1 cellular context compared by ENCODE assay signal in the genomic region with DNA sequence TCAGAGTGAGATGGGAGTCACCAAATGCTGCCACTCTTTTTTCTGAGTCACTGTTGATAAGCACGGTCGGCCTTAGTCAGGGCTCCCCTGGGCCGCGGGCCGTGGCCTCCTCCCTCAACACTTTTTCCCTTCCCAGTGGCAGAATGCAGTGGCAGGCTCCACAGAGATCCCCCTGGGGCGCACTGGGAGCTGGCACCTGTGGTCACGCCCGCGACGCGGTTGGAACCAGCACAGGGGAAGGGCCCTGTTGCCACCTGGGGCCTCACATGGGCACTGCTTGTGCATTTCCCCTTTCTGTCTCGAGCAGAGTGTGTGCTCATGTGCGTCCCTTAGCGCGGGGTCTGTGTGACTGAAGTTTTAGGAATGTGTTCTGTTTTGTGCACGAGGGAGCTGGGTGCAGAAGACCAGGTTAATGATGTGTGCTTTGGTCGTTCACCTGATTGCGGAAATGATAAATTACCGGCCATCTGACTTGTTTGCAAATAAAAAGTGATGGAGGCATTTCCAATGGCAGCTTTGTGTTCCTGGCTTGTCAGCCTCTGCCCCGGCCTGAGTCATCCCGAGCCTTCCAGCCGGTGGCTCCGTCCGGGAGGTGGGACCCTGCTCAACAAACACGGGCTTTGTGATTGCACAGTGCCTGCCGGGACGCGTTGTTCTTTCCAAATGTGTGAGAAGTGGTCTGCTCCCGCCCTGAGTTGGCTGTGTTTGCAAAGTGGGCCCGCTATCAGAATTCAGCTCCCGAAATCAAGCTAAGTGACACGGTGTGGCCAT.
TF ChIP-seq lines count a peak whose summit lies in the region.

No MANE protein-coding gene starts in this region.

TF ChIP-seq in HepG2, 621 proteins besides CTCF, POLR2A, EP300 and RAD21 (continued from another document and continues in another):
- TF ChIP-seq, protein P1, sequence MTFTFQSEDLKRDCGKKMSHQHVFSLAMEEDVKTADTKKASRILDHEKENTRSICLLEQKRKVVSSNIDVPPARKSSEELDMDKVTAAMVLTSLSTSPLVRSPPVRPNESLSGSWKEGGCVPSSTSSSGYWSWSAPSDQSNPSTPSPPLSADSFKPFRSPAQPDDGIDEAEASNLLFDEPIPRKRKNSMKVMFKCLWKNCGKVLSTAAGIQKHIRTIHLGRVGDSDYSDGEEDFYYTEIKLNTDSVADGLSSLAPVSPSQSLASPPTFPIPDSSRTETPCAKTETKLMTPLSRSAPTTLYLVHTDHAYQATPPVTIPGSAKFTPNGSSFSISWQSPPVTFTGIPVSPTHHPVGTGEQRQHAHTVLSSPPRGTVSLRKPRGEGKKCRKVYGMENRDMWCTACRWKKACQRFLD (CRISPR knock-in tag; IDR thresholded peaks at IDR 0.05; ENCODE audit: borderline replicate concordance) = 0 out of 2 replicates have a peak, but pooled peaks have one; percentile 62
- no peak for TF ChIP-seq MAZ (IDR thresholded peaks at IDR 0.05; ENCODE audit: borderline replicate concordance, low read depth, low read length)
- peak; percentile 35; the same call in 1 of the 2 replicates for TF ChIP-seq MAZ (CRISPR knock-in tag; IDR thresholded peaks at IDR 0.05; ENCODE audit: low read depth)
- peak; percentile 66; the same call in 1 of the 2 replicates for TF ChIP-seq ETV5 (CRISPR knock-in tag; IDR thresholded peaks at IDR 0.05; ENCODE audit: borderline replicate concordance)
- peak; percentile 47; the same call in 1 of the 2 replicates for TF ChIP-seq ZNF350 (CRISPR knock-in tag; IDR thresholded peaks at IDR 0.05; ENCODE audit: borderline replicate concordance, low read depth)
- no peak for TF ChIP-seq PITX1 (CRISPR knock-in tag; IDR thresholded peaks at IDR 0.05)
- TF ChIP-seq, protein P2, sequence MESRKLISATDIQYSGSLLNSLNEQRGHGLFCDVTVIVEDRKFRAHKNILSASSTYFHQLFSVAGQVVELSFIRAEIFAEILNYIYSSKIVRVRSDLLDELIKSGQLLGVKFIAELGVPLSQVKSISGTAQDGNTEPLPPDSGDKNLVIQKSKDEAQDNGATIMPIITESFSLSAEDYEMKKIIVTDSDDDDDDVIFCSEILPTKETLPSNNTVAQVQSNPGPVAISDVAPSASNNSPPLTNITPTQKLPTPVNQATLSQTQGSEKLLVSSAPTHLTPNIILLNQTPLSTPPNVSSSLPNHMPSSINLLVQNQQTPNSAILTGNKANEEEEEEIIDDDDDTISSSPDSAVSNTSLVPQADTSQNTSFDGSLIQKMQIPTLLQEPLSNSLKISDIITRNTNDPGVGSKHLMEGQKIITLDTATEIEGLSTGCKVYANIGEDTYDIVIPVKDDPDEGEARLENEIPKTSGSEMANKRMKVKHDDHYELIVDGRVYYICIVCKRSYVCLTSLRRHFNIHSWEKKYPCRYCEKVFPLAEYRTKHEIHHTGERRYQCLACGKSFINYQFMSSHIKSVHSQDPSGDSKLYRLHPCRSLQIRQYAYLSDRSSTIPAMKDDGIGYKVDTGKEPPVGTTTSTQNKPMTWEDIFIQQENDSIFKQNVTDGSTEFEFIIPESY (CRISPR knock-in tag; IDR thresholded peaks at IDR 0.05) = 0 out of 2 replicates have a peak, but pooled peaks have one; percentile 8
- TF ChIP-seq, protein P3, sequence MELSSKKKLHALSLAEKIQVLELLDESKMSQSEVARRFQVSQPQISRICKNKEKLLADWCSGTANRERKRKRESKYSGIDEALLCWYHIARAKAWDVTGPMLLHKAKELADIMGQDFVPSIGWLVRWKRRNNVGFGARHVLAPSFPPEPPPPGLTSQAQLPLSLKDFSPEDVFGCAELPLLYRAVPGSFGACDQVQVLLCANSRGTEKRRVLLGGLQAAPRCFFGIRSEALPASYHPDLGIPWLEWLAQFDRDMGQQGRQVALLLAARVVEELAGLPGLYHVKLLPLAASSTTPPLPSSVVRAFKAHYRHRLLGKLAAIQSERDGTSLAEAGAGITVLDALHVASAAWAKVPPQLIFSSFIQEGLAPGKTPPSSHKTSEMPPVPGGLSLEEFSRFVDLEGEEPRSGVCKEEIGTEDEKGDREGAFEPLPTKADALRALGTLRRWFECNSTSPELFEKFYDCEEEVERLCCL (CRISPR knock-in tag; IDR thresholded peaks at IDR 0.05; ENCODE audit: borderline replicate concordance) = no peak
- TF ChIP-seq SOX6 (IDR thresholded peaks at IDR 0.05) = no peak
- peak; percentile 51 for TF ChIP-seq SOX6 (CRISPR knock-in tag; IDR thresholded peaks at IDR 0.05)
- peak; percentile 75; the same call in 1 of the 2 replicates for TF ChIP-seq ARID2 (CRISPR knock-in tag; IDR thresholded peaks at IDR 0.05; ENCODE audit: borderline replicate concordance)
- TF ChIP-seq ATF7-NPFF (CRISPR knock-in tag; IDR thresholded peaks at IDR 0.05; ENCODE audit: low read depth) = peak; percentile 42; the same call in 1 of the 2 replicates
- TF ChIP-seq JUNB (CRISPR knock-in tag; IDR thresholded peaks at IDR 0.05; ENCODE audit: borderline replicate concordance) = peak; percentile 78
- peak; percentile 66 for TF ChIP-seq SP5 (CRISPR knock-in tag; IDR thresholded peaks at IDR 0.05; ENCODE audit: borderline replicate concordance, low read depth)
- TF ChIP-seq, protein P4, sequence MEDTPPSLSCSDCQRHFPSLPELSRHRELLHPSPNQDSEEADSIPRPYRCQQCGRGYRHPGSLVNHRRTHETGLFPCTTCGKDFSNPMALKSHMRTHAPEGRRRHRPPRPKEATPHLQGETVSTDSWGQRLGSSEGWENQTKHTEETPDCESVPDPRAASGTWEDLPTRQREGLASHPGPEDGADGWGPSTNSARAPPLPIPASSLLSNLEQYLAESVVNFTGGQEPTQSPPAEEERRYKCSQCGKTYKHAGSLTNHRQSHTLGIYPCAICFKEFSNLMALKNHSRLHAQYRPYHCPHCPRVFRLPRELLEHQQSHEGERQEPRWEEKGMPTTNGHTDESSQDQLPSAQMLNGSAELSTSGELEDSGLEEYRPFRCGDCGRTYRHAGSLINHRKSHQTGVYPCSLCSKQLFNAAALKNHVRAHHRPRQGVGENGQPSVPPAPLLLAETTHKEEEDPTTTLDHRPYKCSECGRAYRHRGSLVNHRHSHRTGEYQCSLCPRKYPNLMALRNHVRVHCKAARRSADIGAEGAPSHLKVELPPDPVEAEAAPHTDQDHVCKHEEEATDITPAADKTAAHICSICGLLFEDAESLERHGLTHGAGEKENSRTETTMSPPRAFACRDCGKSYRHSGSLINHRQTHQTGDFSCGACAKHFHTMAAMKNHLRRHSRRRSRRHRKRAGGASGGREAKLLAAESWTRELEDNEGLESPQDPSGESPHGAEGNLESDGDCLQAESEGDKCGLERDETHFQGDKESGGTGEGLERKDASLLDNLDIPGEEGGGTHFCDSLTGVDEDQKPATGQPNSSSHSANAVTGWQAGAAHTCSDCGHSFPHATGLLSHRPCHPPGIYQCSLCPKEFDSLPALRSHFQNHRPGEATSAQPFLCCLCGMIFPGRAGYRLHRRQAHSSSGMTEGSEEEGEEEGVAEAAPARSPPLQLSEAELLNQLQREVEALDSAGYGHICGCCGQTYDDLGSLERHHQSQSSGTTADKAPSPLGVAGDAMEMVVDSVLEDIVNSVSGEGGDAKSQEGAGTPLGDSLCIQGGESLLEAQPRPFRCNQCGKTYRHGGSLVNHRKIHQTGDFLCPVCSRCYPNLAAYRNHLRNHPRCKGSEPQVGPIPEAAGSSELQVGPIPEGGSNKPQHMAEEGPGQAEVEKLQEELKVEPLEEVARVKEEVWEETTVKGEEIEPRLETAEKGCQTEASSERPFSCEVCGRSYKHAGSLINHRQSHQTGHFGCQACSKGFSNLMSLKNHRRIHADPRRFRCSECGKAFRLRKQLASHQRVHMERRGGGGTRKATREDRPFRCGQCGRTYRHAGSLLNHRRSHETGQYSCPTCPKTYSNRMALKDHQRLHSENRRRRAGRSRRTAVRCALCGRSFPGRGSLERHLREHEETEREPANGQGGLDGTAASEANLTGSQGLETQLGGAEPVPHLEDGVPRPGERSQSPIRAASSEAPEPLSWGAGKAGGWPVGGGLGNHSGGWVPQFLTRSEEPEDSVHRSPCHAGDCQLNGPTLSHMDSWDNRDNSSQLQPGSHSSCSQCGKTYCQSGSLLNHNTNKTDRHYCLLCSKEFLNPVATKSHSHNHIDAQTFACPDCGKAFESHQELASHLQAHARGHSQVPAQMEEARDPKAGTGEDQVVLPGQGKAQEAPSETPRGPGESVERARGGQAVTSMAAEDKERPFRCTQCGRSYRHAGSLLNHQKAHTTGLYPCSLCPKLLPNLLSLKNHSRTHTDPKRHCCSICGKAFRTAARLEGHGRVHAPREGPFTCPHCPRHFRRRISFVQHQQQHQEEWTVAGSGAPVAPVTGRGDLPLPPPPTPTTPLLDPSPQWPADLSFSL (CRISPR knock-in tag; IDR thresholded peaks at IDR 0.05) = peak; percentile 81
- TF ChIP-seq, protein P5, sequence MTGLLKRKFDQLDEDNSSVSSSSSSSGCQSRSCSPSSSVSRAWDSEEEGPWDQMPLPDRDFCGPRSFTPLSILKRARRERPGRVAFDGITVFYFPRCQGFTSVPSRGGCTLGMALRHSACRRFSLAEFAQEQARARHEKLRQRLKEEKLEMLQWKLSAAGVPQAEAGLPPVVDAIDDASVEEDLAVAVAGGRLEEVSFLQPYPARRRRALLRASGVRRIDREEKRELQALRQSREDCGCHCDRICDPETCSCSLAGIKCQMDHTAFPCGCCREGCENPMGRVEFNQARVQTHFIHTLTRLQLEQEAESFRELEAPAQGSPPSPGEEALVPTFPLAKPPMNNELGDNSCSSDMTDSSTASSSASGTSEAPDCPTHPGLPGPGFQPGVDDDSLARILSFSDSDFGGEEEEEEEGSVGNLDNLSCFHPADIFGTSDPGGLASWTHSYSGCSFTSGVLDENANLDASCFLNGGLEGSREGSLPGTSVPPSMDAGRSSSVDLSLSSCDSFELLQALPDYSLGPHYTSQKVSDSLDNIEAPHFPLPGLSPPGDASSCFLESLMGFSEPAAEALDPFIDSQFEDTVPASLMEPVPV (CRISPR knock-in tag; IDR thresholded peaks at IDR 0.05) = peak; percentile 44; the same call in 1 of the 2 replicates
- 0 out of 2 replicates have a peak, but pooled peaks have one; percentile 18 for TF ChIP-seq POLR2AphosphoS5 (IDR thresholded peaks at IDR 0.05; ENCODE audit: low read depth, low read length)
- TF ChIP-seq, protein P6, sequence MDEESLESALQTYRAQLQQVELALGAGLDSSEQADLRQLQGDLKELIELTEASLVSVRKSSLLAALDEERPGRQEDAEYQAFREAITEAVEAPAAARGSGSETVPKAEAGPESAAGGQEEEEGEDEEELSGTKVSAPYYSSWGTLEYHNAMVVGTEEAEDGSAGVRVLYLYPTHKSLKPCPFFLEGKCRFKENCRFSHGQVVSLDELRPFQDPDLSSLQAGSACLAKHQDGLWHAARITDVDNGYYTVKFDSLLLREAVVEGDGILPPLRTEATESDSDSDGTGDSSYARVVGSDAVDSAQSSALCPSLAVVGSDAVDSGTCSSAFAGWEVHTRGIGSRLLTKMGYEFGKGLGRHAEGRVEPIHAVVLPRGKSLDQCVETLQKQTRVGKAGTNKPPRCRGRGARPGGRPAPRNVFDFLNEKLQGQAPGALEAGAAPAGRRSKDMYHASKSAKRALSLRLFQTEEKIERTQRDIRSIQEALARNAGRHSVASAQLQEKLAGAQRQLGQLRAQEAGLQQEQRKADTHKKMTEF (CRISPR knock-in tag; IDR thresholded peaks at IDR 0.05) = peak; percentile 59; the same call in 1 of the 2 replicates
- peak; percentile 34; the same call in 1 of the 2 replicates for TF ChIP-seq KMT2A (CRISPR knock-in tag; IDR thresholded peaks at IDR 0.05)
- TF ChIP-seq ZNF326 (CRISPR knock-in tag; IDR thresholded peaks at IDR 0.05; ENCODE audit: borderline replicate concordance) = no peak
- TF ChIP-seq PTBP1 (IDR thresholded peaks at IDR 0.05; ENCODE audit: low read depth, low read length, poor library complexity, severe bottlenecking) = no peak
- no peak for TF ChIP-seq FOXO1 (CRISPR knock-in tag; IDR thresholded peaks at IDR 0.05)
- TF ChIP-seq, protein P7, sequence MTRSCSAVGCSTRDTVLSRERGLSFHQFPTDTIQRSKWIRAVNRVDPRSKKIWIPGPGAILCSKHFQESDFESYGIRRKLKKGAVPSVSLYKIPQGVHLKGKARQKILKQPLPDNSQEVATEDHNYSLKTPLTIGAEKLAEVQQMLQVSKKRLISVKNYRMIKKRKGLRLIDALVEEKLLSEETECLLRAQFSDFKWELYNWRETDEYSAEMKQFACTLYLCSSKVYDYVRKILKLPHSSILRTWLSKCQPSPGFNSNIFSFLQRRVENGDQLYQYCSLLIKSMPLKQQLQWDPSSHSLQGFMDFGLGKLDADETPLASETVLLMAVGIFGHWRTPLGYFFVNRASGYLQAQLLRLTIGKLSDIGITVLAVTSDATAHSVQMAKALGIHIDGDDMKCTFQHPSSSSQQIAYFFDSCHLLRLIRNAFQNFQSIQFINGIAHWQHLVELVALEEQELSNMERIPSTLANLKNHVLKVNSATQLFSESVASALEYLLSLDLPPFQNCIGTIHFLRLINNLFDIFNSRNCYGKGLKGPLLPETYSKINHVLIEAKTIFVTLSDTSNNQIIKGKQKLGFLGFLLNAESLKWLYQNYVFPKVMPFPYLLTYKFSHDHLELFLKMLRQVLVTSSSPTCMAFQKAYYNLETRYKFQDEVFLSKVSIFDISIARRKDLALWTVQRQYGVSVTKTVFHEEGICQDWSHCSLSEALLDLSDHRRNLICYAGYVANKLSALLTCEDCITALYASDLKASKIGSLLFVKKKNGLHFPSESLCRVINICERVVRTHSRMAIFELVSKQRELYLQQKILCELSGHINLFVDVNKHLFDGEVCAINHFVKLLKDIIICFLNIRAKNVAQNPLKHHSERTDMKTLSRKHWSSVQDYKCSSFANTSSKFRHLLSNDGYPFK (CRISPR knock-in tag; IDR thresholded peaks at IDR 0.05; ENCODE audit: borderline replicate concordance) = peak; percentile 54; the same call in 1 of the 2 replicates
- TF ChIP-seq ZNF773 (CRISPR knock-in tag; IDR thresholded peaks at IDR 0.05; ENCODE audit: borderline replicate concordance) = no peak
- no peak for TF ChIP-seq ZNF768 (CRISPR knock-in tag; IDR thresholded peaks at IDR 0.05)
- no peak for TF ChIP-seq JUND (CRISPR knock-in tag; IDR thresholded peaks at IDR 0.05)
- no peak for TF ChIP-seq ZNF101 (CRISPR knock-in tag; IDR thresholded peaks at IDR 0.05; ENCODE audit: borderline replicate concordance, low read depth)
